In genomic region chr10:28241766-28242399, GRCh38 we compare ENCODE assay signal across 1 cellular context.
TF ChIP-seq lines count a peak whose summit lies in the region.

No MANE protein-coding gene starts in this region.

TF ChIP-seq in H1, 55 proteins besides CTCF, POLR2A, EP300 and RAD21:
- no peak for TF ChIP-seq CHD7 (IDR thresholded peaks at IDR 0.05; ENCODE audit: insufficient replicate concordance, low read length)
- TF ChIP-seq EGR1 (IDR thresholded peaks at IDR 0.05; ENCODE audit: borderline replicate concordance, low read depth, low read length) = no peak
- TF ChIP-seq CTBP2 (IDR thresholded peaks at IDR 0.05; ENCODE audit: borderline replicate concordance, insufficient read depth, insufficient read length, low read length) = no peak
- no peak for TF ChIP-seq CBX5 (IDR thresholded peaks at IDR 0.05; ENCODE audit: low read depth, low read length)
- TF ChIP-seq, protein P1, sequence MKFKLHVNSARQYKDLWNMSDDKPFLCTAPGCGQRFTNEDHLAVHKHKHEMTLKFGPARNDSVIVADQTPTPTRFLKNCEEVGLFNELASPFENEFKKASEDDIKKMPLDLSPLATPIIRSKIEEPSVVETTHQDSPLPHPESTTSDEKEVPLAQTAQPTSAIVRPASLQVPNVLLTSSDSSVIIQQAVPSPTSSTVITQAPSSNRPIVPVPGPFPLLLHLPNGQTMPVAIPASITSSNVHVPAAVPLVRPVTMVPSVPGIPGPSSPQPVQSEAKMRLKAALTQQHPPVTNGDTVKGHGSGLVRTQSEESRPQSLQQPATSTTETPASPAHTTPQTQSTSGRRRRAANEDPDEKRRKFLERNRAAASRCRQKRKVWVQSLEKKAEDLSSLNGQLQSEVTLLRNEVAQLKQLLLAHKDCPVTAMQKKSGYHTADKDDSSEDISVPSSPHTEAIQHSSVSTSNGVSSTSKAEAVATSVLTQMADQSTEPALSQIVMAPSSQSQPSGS (IDR thresholded peaks at IDR 0.05; ENCODE audit: low read length) = no peak
- TF ChIP-seq SIRT6 (IDR thresholded peaks at IDR 0.05; ENCODE audit: low read length) = no peak
- TF ChIP-seq SRF (IDR thresholded peaks at IDR 0.05; ENCODE audit: low read depth, low read length) = no peak
- TF ChIP-seq, protein P2, sequence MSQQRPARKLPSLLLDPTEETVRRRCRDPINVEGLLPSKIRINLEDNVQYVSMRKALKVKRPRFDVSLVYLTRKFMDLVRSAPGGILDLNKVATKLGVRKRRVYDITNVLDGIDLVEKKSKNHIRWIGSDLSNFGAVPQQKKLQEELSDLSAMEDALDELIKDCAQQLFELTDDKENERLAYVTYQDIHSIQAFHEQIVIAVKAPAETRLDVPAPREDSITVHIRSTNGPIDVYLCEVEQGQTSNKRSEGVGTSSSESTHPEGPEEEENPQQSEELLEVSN (IDR thresholded peaks at IDR 0.05) = no peak
- no peak for TF ChIP-seq SAP30 (IDR thresholded peaks at IDR 0.05; ENCODE audit: insufficient read depth, insufficient replicate concordance, low read length)
- TF ChIP-seq, protein P3, sequence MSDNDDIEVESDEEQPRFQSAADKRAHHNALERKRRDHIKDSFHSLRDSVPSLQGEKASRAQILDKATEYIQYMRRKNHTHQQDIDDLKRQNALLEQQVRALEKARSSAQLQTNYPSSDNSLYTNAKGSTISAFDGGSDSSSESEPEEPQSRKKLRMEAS (IDR thresholded peaks at IDR 0.05) = no peak
- no peak for TF ChIP-seq GABPA (IDR thresholded peaks at IDR 0.05; ENCODE audit: borderline replicate concordance, insufficient read depth, low read length)
- no peak for TF ChIP-seq TAF1 (IDR thresholded peaks at IDR 0.05; ENCODE audit: low read depth, low read length)
- TF ChIP-seq PHF8 (conservative IDR thresholded peaks at IDR 0.05; ENCODE audit: low read depth, low read length) = no peak
- TF ChIP-seq JUN (IDR thresholded peaks at IDR 0.05; ENCODE audit: low read depth, low read length) = no peak
- no peak for TF ChIP-seq HDAC6 (IDR thresholded peaks at IDR 0.05; ENCODE audit: low read depth, low read length)
- no peak for TF ChIP-seq RBBP5 (IDR thresholded peaks at IDR 0.05; ENCODE audit: borderline replicate concordance, low read depth, low read length)
- TF ChIP-seq CHD1 (IDR thresholded peaks at IDR 0.05; ENCODE audit: low read depth, low read length) = no peak
- TF ChIP-seq KDM4A (IDR thresholded peaks at IDR 0.05; ENCODE audit: low read depth, low read length, severe bottlenecking) = no peak
- no peak for TF ChIP-seq ASH2L (IDR thresholded peaks at IDR 0.05; ENCODE audit: low read length)
- TF ChIP-seq EZH2 (IDR thresholded peaks at IDR 0.05; ENCODE audit: low read depth, low read length, severe bottlenecking) = no peak
